13 cellular contexts compared by ENCODE assay signal in genomic region chr5:103938151-103938671, GRCh38.
"Had no signal": no experiment of that assay in that cellular context is flagged by ENCODE, and none has a peak within 500 bp of the region (broad histone marks: within the 10 kb centered on the region; RNA-seq: fewer than 3 reads in every experiment).

No MANE protein-coding gene starts in this region.

- H3K27me3 Mint-ChIP-seq: activated naive CD4-positive, alpha-beta T cell treated with anti-CD3 and anti-CD28 coated beads, Interleukin-2, amount 50 U/mL, for 24 hours; brain; central memory CD8-positive, alpha-beta T cell; natural killer cell treated with Interleukin-12 subunit alpha and Interleukin-12 subunit beta and Interleukin-15 and Interleukin-18, amount 100 ng/mL, for 72 hours had no signal

- H3K36me3 ChIP-seq: pancreas, stomach, thyroid gland, vagina had no signal

- H3K4me1 ChIP-seq: pancreas, stomach, thyroid gland, vagina had no signal

- H3K27ac ChIP-seq: pancreas, stomach, thyroid gland, vagina had no signal

- ATAC-seq: natural killer cell treated with Interleukin-12 subunit alpha and Interleukin-12 subunit beta and Interleukin-15 and Interleukin-18, amount 100 ng/mL, for 72 hours; pancreas had no signal

- H3K36me3 Mint-ChIP-seq: activated naive CD4-positive, alpha-beta T cell treated with anti-CD3 and anti-CD28 coated beads, Interleukin-2, amount 50 U/mL, for 24 hours; brain; natural killer cell treated with Interleukin-12 subunit alpha and Interleukin-12 subunit beta and Interleukin-15 and Interleukin-18, amount 100 ng/mL, for 72 hours had no signal

- H3K27ac Mint-ChIP-seq: activated naive CD4-positive, alpha-beta T cell treated with anti-CD3 and anti-CD28 coated beads, Interleukin-2, amount 50 U/mL, for 24 hours; natural killer cell treated with Interleukin-12 subunit alpha and Interleukin-12 subunit beta and Interleukin-15 and Interleukin-18, amount 100 ng/mL, for 72 hours had no signal

- H3K9me3 Mint-ChIP-seq: activated naive CD4-positive, alpha-beta T cell treated with anti-CD3 and anti-CD28 coated beads, Interleukin-2, amount 50 U/mL, for 24 hours had no signal

- H3K9me3 ChIP-seq: pancreas, stomach, thyroid gland, vagina had no signal

- H3K27me3 ChIP-seq: pancreas, stomach, thyroid gland, vagina had no signal

- H3K4me3 ChIP-seq: pancreas, stomach, thyroid gland, vagina had no signal

- H3K4me1 Mint-ChIP-seq: activated naive CD4-positive, alpha-beta T cell treated with anti-CD3 and anti-CD28 coated beads, Interleukin-2, amount 50 U/mL, for 24 hours; central memory CD8-positive, alpha-beta T cell had no signal

- DNase-seq: activated CD4-positive, alpha-beta T cell treated with anti-CD3 and anti-CD28 coated beads, Interleukin-2, amount 50 U/mL, for 1 hour; activated CD4-positive, CD25-positive, alpha-beta regulatory T cell; amniotic stem cell; head of caudate nucleus; pancreas; stimulated activated CD4-positive, alpha-beta T cell treated with anti-CD3 and anti-CD28 coated beads, Interleukin-4, amount 100 ng/mL, for 4 hours; stomach; thyroid gland had no signal

- H3K4me3 Mint-ChIP-seq: activated naive CD4-positive, alpha-beta T cell treated with anti-CD3 and anti-CD28 coated beads, Interleukin-2, amount 50 U/mL, for 24 hours; brain; central memory CD8-positive, alpha-beta T cell; natural killer cell treated with Interleukin-12 subunit alpha and Interleukin-12 subunit beta and Interleukin-15 and Interleukin-18, amount 100 ng/mL, for 72 hours had no signal
